19 cellular contexts compared by ENCODE assay signal in genomic region chr17:78307887-78308633, GRCh38. TPM values are rescaled to one million over a fixed set of nuclear protein-coding genes. Genes with fewer than 3 reads are reported as not detected.
DNase-seq lines count a peak whose midpoint lies in the region; ATAC-seq and TF ChIP-seq lines count a peak whose summit lies in the region.
"Had no signal": no experiment of that assay in that cellular context is flagged by ENCODE, and none has a peak within 500 bp of the region (broad histone marks: within the 10 kb centered on the region; RNA-seq: fewer than 3 reads in every experiment).

No MANE protein-coding gene starts in this region.

- peaks cover 8 to 12% of the 10 kb centered on the region in 2 experiments for H3K4me1 Mint-ChIP-seq in H9
- H3K4me1 Mint-ChIP-seq: B cell had no signal

- no peak for TF ChIP-seq EP300 in ovary (IDR thresholded peaks at IDR 0.05)

- no peak overlapping the region for H2AK5ac ChIP-seq in H9 (ENCODE audit: insufficient read length, low read length)

- TF ChIP-seq CTCF in H9 (conservative IDR thresholded peaks at IDR 0.05) (peak; percentile 36; the same call in 2 of the 3 replicates), foreskin keratinocyte (conservative IDR thresholded peaks at IDR 0.05) (peak; percentile 40), ovary (IDR thresholded peaks at IDR 0.05) (peak; percentile 9 to 58 (median 46))

- no peak overlapping the region for H2BK120ac ChIP-seq in H9 (ENCODE audit: low read depth, low read length, poor library complexity, severe bottlenecking)

- no peak overlapping the region for H3K9ac ChIP-seq in H9 (ENCODE audit: extremely low read depth, insufficient read length, low read length)
- H3K9ac ChIP-seq: GM23248 had no signal

- H3K4me2 ChIP-seq in H9 (ENCODE audit: insufficient read depth, insufficient read length, low read length): no peak overlapping the region

- H3K18ac ChIP-seq in H9 (ENCODE audit: insufficient read length, low read depth, low read length): no peak overlapping the region

- no peak overlapping the region for H2BK5ac ChIP-seq in H9 (ENCODE audit: insufficient read length, low read length)

- H3K27me3 ChIP-seq in H9 (ENCODE audit: insufficient read depth, low read length): no peaks in the 10 kb centered on the region
- H3K27me3 ChIP-seq in foreskin keratinocyte: peaks cover 5% of the 10 kb centered on the region
- no peaks in the 10 kb centered on the region for H3K27me3 ChIP-seq in ovary

- H3T11ph ChIP-seq in H9 (ENCODE audit: low read length): no peak overlapping the region

- no peaks in the 10 kb centered on the region for H3K36me3 ChIP-seq in ovary

- no peak overlapping the region for H3K4me3 ChIP-seq in ovary
- H3K4me3 ChIP-seq: GM23248 had no signal

- H2BK12ac ChIP-seq in H9 (ENCODE audit: insufficient read length, low read depth, low read length): no peak overlapping the region

- no peak overlapping the region for H2BK20ac ChIP-seq in H9 (ENCODE audit: low read depth, low read length, poor library complexity, severe bottlenecking)

- peak; percentile 86 for DNase-seq in H9
- DNase-seq in NCI-H69 (lab: John Stamatoyannopoulos, UW): peak; percentile 67
- DNase-seq in foreskin keratinocyte: no peak
- DNase-seq in ovary: peak; percentile 76 to 81 (median 77)
- DNase-seq in NCI-H2196 (lab: John Stamatoyannopoulos, UW; ENCODE audit: unreplicated experiment): no peak
- no peak for DNase-seq in RKO (ENCODE audit: low spot score)
- DNase-seq: activated CD4-positive, alpha-beta T cell treated with anti-CD3 and anti-CD28 coated beads for 4 hours; activated T-cell treated with anti-CD3 and anti-CD28 coated beads for 4 hours; DMS 273 treated with DMSO at 0.1 percent for 48 hours; NCI-H1105; NCI-H524 treated with DMSO at 0.1 percent for 48 hours; RPMI8226; stimulated activated CD4-positive, alpha-beta T cell treated with anti-CD3 and anti-CD28 coated beads, Interleukin-12 subunit alpha, Interleukin-12 subunit beta, amount 100 ng/mL, for 4 hours had no signal

- H3K23me2 ChIP-seq in H9 (ENCODE audit: insufficient read length, low read depth, low read length, poor library complexity, severe bottlenecking): no peaks in the 10 kb centered on the region

- peaks cover 12 to 17% of the 10 kb centered on the region in 2 experiments for H3K9me3 Mint-ChIP-seq in H9
- H3K9me3 Mint-ChIP-seq: activated naive CD4-positive, alpha-beta T cell treated with anti-CD3 and anti-CD28 coated beads, Interleukin-2, amount 50 U/mL, for 24 hours had no signal

- H4K8ac ChIP-seq in H9 (replicated peaks; ENCODE audit: insufficient read length, low read depth, low read length): no peak overlapping the region

- H3K79me1 ChIP-seq in H9 (ENCODE audit: insufficient read depth, low read depth, low read length, poor library complexity, severe bottlenecking): no peaks in the 10 kb centered on the region

- no peaks in the 10 kb centered on the region for H3K9me3 ChIP-seq in H9 (ENCODE audit: control insufficient read depth, low read depth, low read length)
- no peaks in the 10 kb centered on the region for H3K9me3 ChIP-seq in ovary

- H2AFZ ChIP-seq in H9 (ENCODE audit: low read length): no peak overlapping the region
- H2AFZ ChIP-seq: GM23248 had no signal

- no peak overlapping the region for H4K5ac ChIP-seq in H9 (ENCODE audit: insufficient read length, low read depth, low read length)

- no peak overlapping the region for H3K27ac ChIP-seq in H9 (ENCODE audit: insufficient read length, low read depth, low read length)
- H3K27ac ChIP-seq in foreskin keratinocyte: no peak overlapping the region
- peak overlapping the region in 1 of 2 donors; percentile 8 for H3K27ac ChIP-seq in ovary
- H3K27ac ChIP-seq: GM23248 had no signal

- no peak overlapping the region for H3K4ac ChIP-seq in H9 (ENCODE audit: low read depth, low read length)

- no peak overlapping the region for H3K56ac ChIP-seq in H9 (ENCODE audit: insufficient read length, low read depth, low read length)

- no peak for TF ChIP-seq POLR2A in ovary (IDR thresholded peaks at IDR 0.05)

- no peaks in the 10 kb centered on the region for H3K79me2 ChIP-seq in H9 (ENCODE audit: insufficient read depth, low read length)

- peaks cover 22% of the 10 kb centered on the region for H3K27me3 Mint-ChIP-seq in H9 (ENCODE audit: low read depth)
- H3K27me3 Mint-ChIP-seq: activated naive CD4-positive, alpha-beta T cell treated with anti-CD3 and anti-CD28 coated beads, Interleukin-2, amount 50 U/mL, for 24 hours had no signal

- H3K27ac Mint-ChIP-seq in H9: peak overlapping the region; percentile 55 to 94 (median 64); a peak in 4 of 7 replicates
- H3K27ac Mint-ChIP-seq: activated naive CD4-positive, alpha-beta T cell treated with anti-CD3 and anti-CD28 coated beads, Interleukin-2, amount 50 U/mL, for 24 hours; B cell; T-helper 2 cell treated with Interferon-gamma antibody and Interleukin-4, amounts not matched to agents 5 μg/mL and 100 μg/mL, for 36 hours had no signal

- peaks cover 3 to 9% (median 4%) of the 10 kb centered on the region in 3 experiments; a peak in 4 of 7 replicates for H3K36me3 Mint-ChIP-seq in H9 (ENCODE audit: insufficient read depth in 1 of 3, low read depth in 3 of 3)
- H3K36me3 Mint-ChIP-seq: activated naive CD4-positive, alpha-beta T cell treated with anti-CD3 and anti-CD28 coated beads, Interleukin-2, amount 50 U/mL, for 24 hours had no signal

- H4K91ac ChIP-seq in H9 (ENCODE audit: insufficient read length, low read depth, low read length): no peak overlapping the region

- intact Hi-C loops in ovary (cut with DNase I): no loop called here

- no peak overlapping the region for H3K4me3 Mint-ChIP-seq in H9
- H3K4me3 Mint-ChIP-seq: activated naive CD4-positive, alpha-beta T cell treated with anti-CD3 and anti-CD28 coated beads, Interleukin-2, amount 50 U/mL, for 24 hours; B cell; T-helper 2 cell treated with Interferon-gamma antibody and Interleukin-4, amounts not matched to agents 5 μg/mL and 100 μg/mL, for 36 hours had no signal

- no peak overlapping the region for H3K23ac ChIP-seq in H9 (ENCODE audit: insufficient read length, low read depth, low read length)

- no peak overlapping the region for H2BK15ac ChIP-seq in H9 (ENCODE audit: low read depth, low read length)

- peak; percentile 10 for ATAC-seq in foreskin keratinocyte
- no peak for ATAC-seq in HG03571 (IDR thresholded peaks at IDR 0.05; ENCODE audit: unreplicated experiment)
- ATAC-seq in GM19328 (IDR thresholded peaks at IDR 0.05; ENCODE audit: unreplicated experiment): no peak

- no CpG with 5 or more reads among the region's 13 CpGs for WGBS in H9 (ENCODE audit: extremely low coverage, insufficient read length, low lambda C conversion rate)
- WGBS in ovary, 3 donors: 47 to 66% (median 51%) methylated on average over 10 to 13 of the region's 13 CpGs

- H3K14ac ChIP-seq in H9 (ENCODE audit: insufficient read depth, low read length): no peak overlapping the region

- H3K4me1 ChIP-seq in H9 (ENCODE audit: insufficient read depth, low read length) (no peaks in the 10 kb centered on the region), foreskin keratinocyte (no peaks in the 10 kb centered on the region), ovary (ENCODE audit: insufficient read depth) (peaks cover 14% of the 10 kb centered on the region)

- no peaks in the 10 kb centered on the region for H4K20me1 ChIP-seq in H9 (ENCODE audit: control insufficient read depth, insufficient read depth, insufficient read length)

RNA-seq across cellular contexts. Expression of gene SOCS3, which starts 51.8 kb away (rescaled TPM):
- total RNA-seq in H9 (2021): 9.5 and 9.6 TPM in 2 replicates
- total RNA-seq in foreskin keratinocyte: 3.7 and 3.9 TPM in 2 replicates
- 1.7 and 2.4 TPM in 2 replicates for polyA plus RNA-seq in foreskin keratinocyte
- 100 to 1,000 TPM in 2 of 7 donors, 10 to 100 TPM in 5; 14.4 to 284 (median 56.5) TPM for total RNA-seq in ovary
- polyA plus RNA-seq in ovary: 10 to 100 TPM; 21.9 to 69.5 TPM

Comparison
In these comparisons a context has a peak if more than half of its experiments do, and no peak if none do; other contexts are left out.
1. DNase-seq: peak in H9 (single experiment), NCI-H69 (single experiment) and ovary (5 of 5); none in foreskin keratinocyte (0 of 2), NCI-H2196 (single experiment) and RKO (single experiment).
2. Peak in every context shown above with its lines, with median percentiles within 50 percentile points of each other: CTCF ChIP-seq.